Comparison of ENCODE assay signal across 9 cellular contexts in the genomic region with DNA sequence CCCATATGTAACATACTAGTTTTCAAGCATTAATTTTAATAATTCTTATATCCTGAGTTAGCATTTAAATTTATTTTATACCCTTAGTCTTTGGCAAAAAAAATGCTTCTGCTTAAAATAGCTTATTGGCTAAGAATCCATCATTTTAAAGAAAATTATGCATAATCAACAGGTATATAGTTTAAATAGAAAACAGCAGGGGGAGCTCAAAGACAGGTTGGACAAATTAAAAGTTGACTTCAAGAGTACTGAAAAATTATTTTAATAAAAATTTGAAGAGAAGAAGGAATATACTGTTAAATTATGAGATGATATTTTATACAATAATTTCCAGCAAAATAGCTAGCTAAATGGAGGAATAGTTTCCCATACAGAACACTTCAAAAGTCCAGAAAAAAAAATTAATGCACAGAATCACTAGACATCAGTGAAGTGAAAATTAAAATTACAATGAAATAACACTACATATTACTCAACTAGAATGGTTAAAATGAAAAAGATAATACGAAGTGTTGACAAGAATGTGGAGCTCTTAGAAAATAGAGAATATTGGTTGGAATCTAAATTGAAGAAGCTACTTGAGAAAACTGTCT.
DNase-seq lines count a peak whose midpoint lies in the region; ATAC-seq, FAIRE-seq and TF ChIP-seq lines count a peak whose summit lies in the region.
"Had no signal": no experiment of that assay in that cellular context is flagged by ENCODE, and none has a peak within 500 bp of the region (broad histone marks: within the 10 kb centered on the region; RNA-seq: fewer than 3 reads in every experiment).

No MANE protein-coding gene starts in this region.

- H3K4me3 ChIP-seq in retinal pigment epithelial cell (ENCODE audit: low read length): no peak overlapping the region

- DNase-seq in DMS79 treated with DMSO at 0.1 percent for 48 hours (lab: John Stamatoyannopoulos, UW) (peak; percentile 19), DMS79 (lab: John Stamatoyannopoulos, UW) (no peak), NCI-H82 (lab: John Stamatoyannopoulos, UW) (peak; percentile 7), retinal pigment epithelial cell (ENCODE audit: low read depth) (no peak), NCI-H2227 (lab: John Stamatoyannopoulos, UW; ENCODE audit: unreplicated experiment) (no peak), NCI-H1048 (lab: John Stamatoyannopoulos, UW) (no peak)
- DNase-seq: nucleus accumbens had no signal

- FAIRE-seq in endometrium (lab: Jason Lieb, UNC): peak; percentile 43

- ATAC-seq in HG03354 (IDR thresholded peaks at IDR 0.05; ENCODE audit: poor library complexity, severe bottlenecking, unreplicated experiment): no peak

- peak; percentile 47 for TF ChIP-seq CTCF in retinal pigment epithelial cell (conservative IDR thresholded peaks at IDR 0.05; ENCODE audit: low read depth, low read length)

Comparison
In these comparisons a context has a peak if more than half of its experiments do, and no peak if none do; other contexts are left out.
1. DNase-seq: peak in DMS79 treated with DMSO at 0.1 percent for 48 hours (single experiment) and NCI-H82 (single experiment); none in DMS79 (single experiment), retinal pigment epithelial cell (single experiment), NCI-H2227 (single experiment) and NCI-H1048 (single experiment).